Comparison of ENCODE assay signal across 18 cellular contexts in the genomic region with DNA sequence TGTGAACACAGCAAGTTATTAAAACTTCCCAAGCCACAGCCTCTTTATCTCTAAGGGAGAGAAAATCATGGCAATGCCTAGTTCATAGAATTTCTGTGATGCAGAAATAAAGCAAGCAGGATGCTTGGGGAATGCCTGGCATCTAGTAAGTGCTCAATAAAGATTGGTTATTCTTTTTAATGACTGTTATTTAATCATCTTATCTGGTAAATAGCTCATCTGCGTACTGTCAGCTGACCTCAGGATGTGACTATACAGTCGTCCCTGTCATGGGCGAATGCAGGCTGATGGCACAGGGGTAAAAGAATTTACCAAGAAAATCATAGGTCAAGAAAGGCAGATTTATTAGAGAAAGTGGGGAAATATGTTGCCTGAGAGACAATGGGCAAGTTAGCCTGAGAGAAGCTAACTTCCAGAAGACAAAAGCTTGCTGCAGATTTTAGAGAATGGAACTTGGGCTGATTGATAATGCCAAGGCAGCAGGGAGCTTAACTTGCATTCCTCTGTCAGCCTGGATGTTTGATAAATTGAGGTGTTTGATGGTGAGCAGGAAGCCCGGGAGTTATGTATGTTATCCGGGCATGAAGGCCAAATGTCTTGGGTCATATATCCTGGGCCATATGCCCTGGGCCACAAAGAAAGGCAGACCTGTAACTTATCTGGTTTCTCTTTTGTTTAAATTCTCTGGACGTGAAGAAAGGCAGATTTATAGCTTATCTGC.
DNase-seq lines count a peak whose midpoint lies in the region; ATAC-seq and TF ChIP-seq lines count a peak whose summit lies in the region.
"Had no signal": no experiment of that assay in that cellular context is flagged by ENCODE, and none has a peak within 500 bp of the region (broad histone marks: within the 10 kb centered on the region; RNA-seq: fewer than 3 reads in every experiment).

No MANE protein-coding gene starts in this region.

- intact Hi-C loops in sigmoid colon (cut with DNase I), result no loop called here
- intact Hi-C loops in activated CD4-positive, alpha-beta memory T cell treated with anti-CD3 and anti-CD28 coated beads for 36 hours (cut with micrococcal nuclease), result no loop called here

- H3K36me3 ChIP-seq in GM23248 (ENCODE audit: low read depth), result no peaks in the 10 kb centered on the region
- H3K36me3 ChIP-seq in SK-N-SH (replicated peaks in 1 of 2; ENCODE audit: control insufficient read depth in 1 of 2, insufficient read depth in 2 of 2, low read length in 1 of 2), result no peaks in the 10 kb centered on the region
- no peaks in the 10 kb centered on the region for H3K36me3 ChIP-seq in sigmoid colon
- H3K36me3 ChIP-seq: Peyer's patch had no signal

- H4K20me1 ChIP-seq in GM23248 (ENCODE audit: insufficient read depth), result no peaks in the 10 kb centered on the region
- H4K20me1 ChIP-seq in SK-N-SH (ENCODE audit: insufficient read depth), result no peaks in the 10 kb centered on the region

- no peak overlapping the region for H3K4me3 Mint-ChIP-seq in activated CD4-positive, alpha-beta memory T cell treated with anti-CD3 and anti-CD28 coated beads for 36 hours
- H3K4me3 Mint-ChIP-seq in activated naive CD4-positive, alpha-beta T cell treated with anti-CD3 and anti-CD28 coated beads, Interleukin-2, amount 10 ng/mL, durations not matched to agents 7 days and 5 days, result no peak overlapping the region
- H3K4me3 Mint-ChIP-seq: activated T-helper 17 cell treated with anti-CD3 and anti-CD28 coated beads, Interleukin-2, amount 50 U/mL, for 72 hours; B cell; IgD-negative memory B cell; immature natural killer cell had no signal

- no peak for ATAC-seq in stimulated activated naive CD8-positive, alpha-beta T cell treated with anti-CD3 and anti-CD28 coated beads, Interleukin-15, Interleukin-2, amounts not matched to agents 100 U/mL and 50 U/mL, for 24 hours
- ATAC-seq: activated T-helper 17 cell treated with anti-CD3 and anti-CD28 coated beads, Interleukin-2, amount 50 U/mL, for 72 hours had no signal

- H3K9me3 Mint-ChIP-seq in activated CD4-positive, alpha-beta memory T cell treated with anti-CD3 and anti-CD28 coated beads for 36 hours, result no peaks in the 10 kb centered on the region
- H3K9me3 Mint-ChIP-seq in activated naive CD4-positive, alpha-beta T cell treated with anti-CD3 and anti-CD28 coated beads, Interleukin-2, amount 10 ng/mL, durations not matched to agents 7 days and 5 days, result no peaks in the 10 kb centered on the region
- H3K9me3 Mint-ChIP-seq: activated T-helper 17 cell treated with anti-CD3 and anti-CD28 coated beads, Interleukin-2, amount 50 U/mL, for 72 hours; IgD-negative memory B cell; immature natural killer cell had no signal

- TF ChIP-seq RAD21 in SK-N-SH (IDR thresholded peaks at IDR 0.05; ENCODE audit: low read length), result no peak

- H3K9me2 ChIP-seq in GM23248 (ENCODE audit: insufficient read depth), result no peaks in the 10 kb centered on the region
- H3K9me2 ChIP-seq in SK-N-SH, result no peaks in the 10 kb centered on the region

- H3K9ac ChIP-seq in GM23248 (no peak overlapping the region), SK-N-SH (peak overlapping the region; percentile 2)

- no peak overlapping the region for H3K27ac Mint-ChIP-seq in activated CD4-positive, alpha-beta memory T cell treated with anti-CD3 and anti-CD28 coated beads for 36 hours
- H3K27ac Mint-ChIP-seq in activated naive CD4-positive, alpha-beta T cell treated with anti-CD3 and anti-CD28 coated beads, Interleukin-2, amount 10 ng/mL, durations not matched to agents 7 days and 5 days, result no peak overlapping the region
- H3K27ac Mint-ChIP-seq: activated T-helper 17 cell treated with anti-CD3 and anti-CD28 coated beads, Interleukin-2, amount 50 U/mL, for 72 hours; B cell; IgD-negative memory B cell; immature natural killer cell had no signal

- no peak overlapping the region for H3K27ac ChIP-seq in GM23248
- H3K27ac ChIP-seq in SK-N-SH (ENCODE audit: low read depth in 2 of 2, low read length in 1 of 2), result peak overlapping the region; percentile 72 to 94
- peak overlapping the region; percentile 71 to 84 (median 79) for H3K27ac ChIP-seq in sigmoid colon

- H3K4me1 ChIP-seq in GM23248 (ENCODE audit: insufficient read depth) (peaks cover 52% of the 10 kb centered on the region), SK-N-SH (ENCODE audit: control insufficient read depth in 1 of 2, insufficient read depth in 2 of 2, low read depth in 1 of 2, low read length in 1 of 2) (peaks cover 50 to 75% of the 10 kb centered on the region in 2 experiments), sigmoid colon (peaks cover 0 to 86% (median 82%) of the 10 kb centered on the region in 4 donors)

- H3F3A ChIP-seq in GM23248 (ENCODE audit: insufficient read depth) (peaks cover 27% of the 10 kb centered on the region), SK-N-SH (replicated peaks; ENCODE audit: insufficient read depth) (peaks cover 43% of the 10 kb centered on the region)

- in situ Hi-C loops in GM23248 (cut with MboI), result no loop called here

- whole genome bisulfite sequencing in GM23248 (ENCODE audit: low coverage in 1 of 2, low lambda C conversion rate in 2 of 2, missing lambda C conversion rate in 2 of 2), 2 experiments, result 55 to 57% methylated on average over 6 of the region's 6 CpGs
- WGBS in SK-N-SH (ENCODE audit: low lambda C conversion rate), result 17% methylated on average over 6 of the region's 6 CpGs
- 49 to 76% methylated on average over 6 of the region's 6 CpGs for WGBS in sigmoid colon, 2 donors

- no peaks in the 10 kb centered on the region for H3K27me3 Mint-ChIP-seq in activated CD4-positive, alpha-beta memory T cell treated with anti-CD3 and anti-CD28 coated beads for 36 hours
- H3K27me3 Mint-ChIP-seq in activated naive CD4-positive, alpha-beta T cell treated with anti-CD3 and anti-CD28 coated beads, Interleukin-2, amount 10 ng/mL, durations not matched to agents 7 days and 5 days, result peaks cover 4% of the 10 kb centered on the region

- H3K4me1 Mint-ChIP-seq in activated CD4-positive, alpha-beta memory T cell treated with anti-CD3 and anti-CD28 coated beads for 36 hours (ENCODE audit: low read depth), result no peaks in the 10 kb centered on the region
- H3K4me1 Mint-ChIP-seq in activated naive CD4-positive, alpha-beta T cell treated with anti-CD3 and anti-CD28 coated beads, Interleukin-2, amount 10 ng/mL, durations not matched to agents 7 days and 5 days, result no peaks in the 10 kb centered on the region
- H3K4me1 Mint-ChIP-seq: activated T-helper 17 cell treated with anti-CD3 and anti-CD28 coated beads, Interleukin-2, amount 50 U/mL, for 72 hours; B cell; immature natural killer cell had no signal

- H2AFZ ChIP-seq in GM23248, result no peak overlapping the region
- 0 out of 2 replicates have a peak overlapping the region, but pooled peaks have one; percentile 4 for H2AFZ ChIP-seq in SK-N-SH (ENCODE audit: low read depth)

- TF ChIP-seq EP300 in SK-N-SH (IDR thresholded peaks at IDR 0.05; ENCODE audit: borderline replicate concordance in 1 of 2, low read depth in 1 of 2, low read length in 1 of 2) (peak; percentile 24 to 89; a peak in 2 of 4 replicates), sigmoid colon (IDR thresholded peaks at IDR 0.05) (no peak)

- DNase-seq in GM23248, result no peak
- DNase-seq in SK-N-SH, result no peak
- peak; percentile 74 for DNase-seq in islet precursor cell
- no peak for DNase-seq in sigmoid colon
- no peak for DNase-seq in dedifferentiated amniotic fluid mesenchymal stem cell (ENCODE audit: extremely low spot score)
- DNase-seq in stimulated activated naive CD8-positive, alpha-beta T cell treated with anti-CD3 and anti-CD28 coated beads, Interleukin-15, Interleukin-2, amounts not matched to agents 100 U/mL and 50 U/mL, for 24 hours, result no peak
- DNase-seq in activated CD4-positive, alpha-beta memory T cell treated with anti-CD3 and anti-CD28 coated beads for 36 hours, result no peak
- no peak for DNase-seq in activated naive CD4-positive, alpha-beta T cell treated with anti-CD3 and anti-CD28 coated beads, Interleukin-2, amount 10 ng/mL, durations not matched to agents 7 days and 5 days
- DNase-seq: glutamatergic neuron; immature natural killer cell; MV-4-11; NCI-H2107; occipital lobe; Peyer's patch; stimulated activated CD4-positive, alpha-beta T cell treated with anti-CD3 and anti-CD28 coated beads, Interleukin-2, amount 100 ng/mL, for 48 hours had no signal

- no peak for TF ChIP-seq CTCF in SK-N-SH (IDR thresholded peaks at IDR 0.05)
- no peak for TF ChIP-seq CTCF in sigmoid colon (IDR thresholded peaks at IDR 0.05)

- H3K4me3 ChIP-seq in GM23248 (no peak overlapping the region), SK-N-SH (ENCODE audit: low read depth in 2 of 2, low read length in 1 of 2) (0 out of 4 replicates have a peak overlapping the region, but pooled peaks of 1 of the 2 experiments have one; percentile 21), sigmoid colon (no peak overlapping the region)
- H3K4me3 ChIP-seq: Peyer's patch had no signal

- POLR2A ChIA-PET in SK-N-SH (lab: Yijun Ruan, JAX), result no interaction called here
- POLR2A ChIA-PET in activated CD4-positive, alpha-beta memory T cell treated with anti-CD3 and anti-CD28 coated beads for 36 hours (lab: Charles Lee), result no interaction called here

- H3K27me3 ChIP-seq in GM23248 (replicated peaks; ENCODE audit: insufficient read depth) (no peaks in the 10 kb centered on the region), SK-N-SH (ENCODE audit: insufficient read depth) (no peaks in the 10 kb centered on the region), sigmoid colon (no peaks in the 10 kb centered on the region)
- H3K27me3 ChIP-seq: Peyer's patch had no signal

- TF ChIP-seq POLR2A in sigmoid colon (IDR thresholded peaks at IDR 0.05), result no peak

- H3K9me3 ChIP-seq in GM23248 (ENCODE audit: low read depth) (no peaks in the 10 kb centered on the region), SK-N-SH (no peaks in the 10 kb centered on the region), sigmoid colon (no peaks in the 10 kb centered on the region)
- H3K9me3 ChIP-seq: Peyer's patch had no signal

- H3K79me2 ChIP-seq in GM23248 (ENCODE audit: insufficient read depth) (peaks cover 15% of the 10 kb centered on the region; the same call in 1 of the 2 replicates), SK-N-SH (ENCODE audit: insufficient read depth) (peaks cover 28% of the 10 kb centered on the region)

- H3K4me2 ChIP-seq in GM23248 (ENCODE audit: unreplicated experiment), result peak overlapping the region; percentile 24
- peak overlapping the region; percentile 64 for H3K4me2 ChIP-seq in SK-N-SH

- CTCF ChIA-PET in SK-N-SH (lab: Yijun Ruan, JAX), result interaction anchor here (1.0 to 2.3 kb wide), 2 partner anchors 119 to 338 kb away, joined by 3 to 7 read pairs; no protein-coding TSS in a partner anchor
- CTCF ChIA-PET in activated CD4-positive, alpha-beta memory T cell treated with anti-CD3 and anti-CD28 coated beads for 36 hours (lab: Charles Lee), result no interaction called here
- CTCF ChIA-PET in activated naive CD4-positive, alpha-beta T cell treated with anti-CD3 and anti-CD28 coated beads, Interleukin-2, amount 10 ng/mL, durations not matched to agents 7 days and 5 days (lab: Charles Lee), result no interaction called here

- no peaks in the 10 kb centered on the region for H3K36me3 Mint-ChIP-seq in activated CD4-positive, alpha-beta memory T cell treated with anti-CD3 and anti-CD28 coated beads for 36 hours
- H3K36me3 Mint-ChIP-seq in activated naive CD4-positive, alpha-beta T cell treated with anti-CD3 and anti-CD28 coated beads, Interleukin-2, amount 10 ng/mL, durations not matched to agents 7 days and 5 days, result no peaks in the 10 kb centered on the region
- H3K36me3 Mint-ChIP-seq: IgD-negative memory B cell, immature natural killer cell had no signal

TF ChIP-seq in SK-N-SH, 30 proteins besides CTCF, POLR2A, EP300 and RAD21 (continues in another document):
- TF ChIP-seq RFX5 (IDR thresholded peaks at IDR 0.05; ENCODE audit: low read length), result no peak
